In the genomic region with DNA sequence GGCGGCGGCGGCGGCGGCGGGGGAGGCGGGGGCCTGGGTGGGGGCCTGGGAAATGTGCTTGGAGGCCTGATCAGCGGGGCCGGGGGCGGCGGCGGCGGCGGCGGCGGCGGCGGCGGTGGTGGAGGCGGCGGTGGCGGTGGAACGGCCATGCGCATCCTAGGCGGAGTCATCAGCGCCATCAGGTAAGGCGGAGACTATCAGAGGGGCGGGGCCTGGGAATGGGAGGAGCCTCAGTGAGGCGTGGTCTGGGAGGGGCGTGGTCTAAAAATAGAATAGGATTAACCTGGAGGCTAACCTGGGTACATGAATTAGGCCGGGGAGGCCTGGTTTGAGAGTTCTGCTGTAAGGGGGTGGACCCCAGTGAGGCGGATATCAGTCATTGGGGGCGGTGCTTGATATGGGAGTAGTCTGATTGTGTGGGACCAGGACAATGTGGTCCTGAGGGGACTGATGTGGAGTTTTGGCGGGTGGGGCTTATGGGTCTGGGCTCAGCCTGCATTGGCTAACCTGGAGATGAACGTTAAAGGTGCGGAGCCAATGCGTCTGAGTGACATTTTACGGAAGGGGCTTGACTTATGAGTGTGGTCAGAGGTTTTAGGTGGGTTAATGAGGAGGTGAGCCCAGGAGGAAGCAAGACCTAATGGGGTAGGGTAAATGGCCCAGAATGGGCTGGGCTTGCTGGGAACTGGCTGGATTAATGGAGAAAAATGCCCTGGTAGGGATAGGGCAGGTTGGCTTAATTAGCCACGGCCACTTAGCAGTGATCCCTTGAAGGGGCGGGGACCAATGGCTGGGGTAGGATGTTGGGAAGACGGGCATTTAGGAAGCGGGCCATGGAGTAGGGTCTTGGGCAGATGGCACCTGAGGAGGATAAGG, we compare ENCODE assay signal across 1 cellular context.
A peak's percentile ranks its signal among the peaks of the same experiment; 100 is the strongest.
TF ChIP-seq lines count a peak whose summit lies in the region.

No MANE protein-coding gene starts in this region.

TF ChIP-seq in A549, 52 proteins besides CTCF, POLR2A, EP300 and RAD21 (continued from another document):
- TF ChIP-seq, protein P1, sequence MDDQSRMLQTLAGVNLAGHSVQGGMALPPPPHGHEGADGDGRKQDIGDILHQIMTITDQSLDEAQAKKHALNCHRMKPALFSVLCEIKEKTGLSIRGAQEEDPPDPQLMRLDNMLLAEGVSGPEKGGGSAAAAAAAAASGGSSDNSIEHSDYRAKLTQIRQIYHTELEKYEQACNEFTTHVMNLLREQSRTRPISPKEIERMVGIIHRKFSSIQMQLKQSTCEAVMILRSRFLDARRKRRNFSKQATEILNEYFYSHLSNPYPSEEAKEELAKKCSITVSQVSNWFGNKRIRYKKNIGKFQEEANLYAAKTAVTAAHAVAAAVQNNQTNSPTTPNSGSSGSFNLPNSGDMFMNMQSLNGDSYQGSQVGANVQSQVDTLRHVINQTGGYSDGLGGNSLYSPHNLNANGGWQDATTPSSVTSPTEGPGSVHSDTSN (IDR thresholded peaks at IDR 0.05) = no peak
- TF ChIP-seq RARB (CRISPR knock-in tag; IDR thresholded peaks at IDR 0.05) = peak; percentile 70; the same call in 1 of the 2 replicates
- peak; percentile 42 to 93; a peak in 4 of 5 replicates for TF ChIP-seq JUN (IDR thresholded peaks at IDR 0.05)
- TF ChIP-seq EHMT2 (IDR thresholded peaks at IDR 0.05; ENCODE audit: low read depth) = no peak
- TF ChIP-seq, protein P2, sequence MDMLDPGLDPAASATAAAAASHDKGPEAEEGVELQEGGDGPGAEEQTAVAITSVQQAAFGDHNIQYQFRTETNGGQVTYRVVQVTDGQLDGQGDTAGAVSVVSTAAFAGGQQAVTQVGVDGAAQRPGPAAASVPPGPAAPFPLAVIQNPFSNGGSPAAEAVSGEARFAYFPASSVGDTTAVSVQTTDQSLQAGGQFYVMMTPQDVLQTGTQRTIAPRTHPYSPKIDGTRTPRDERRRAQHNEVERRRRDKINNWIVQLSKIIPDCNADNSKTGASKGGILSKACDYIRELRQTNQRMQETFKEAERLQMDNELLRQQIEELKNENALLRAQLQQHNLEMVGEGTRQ (IDR thresholded peaks at IDR 0.05) = no peak
- peak; percentile 32; the same call in 1 of the 2 replicates for TF ChIP-seq TFCP2L1 (CRISPR knock-in tag; IDR thresholded peaks at IDR 0.05)
- peak; percentile 10; the same call in 1 of the 2 replicates for TF ChIP-seq GATA3 (IDR thresholded peaks at IDR 0.05; ENCODE audit: borderline replicate concordance)
